Comparison of ENCODE assay signal across 11 cellular contexts in the genomic region with DNA sequence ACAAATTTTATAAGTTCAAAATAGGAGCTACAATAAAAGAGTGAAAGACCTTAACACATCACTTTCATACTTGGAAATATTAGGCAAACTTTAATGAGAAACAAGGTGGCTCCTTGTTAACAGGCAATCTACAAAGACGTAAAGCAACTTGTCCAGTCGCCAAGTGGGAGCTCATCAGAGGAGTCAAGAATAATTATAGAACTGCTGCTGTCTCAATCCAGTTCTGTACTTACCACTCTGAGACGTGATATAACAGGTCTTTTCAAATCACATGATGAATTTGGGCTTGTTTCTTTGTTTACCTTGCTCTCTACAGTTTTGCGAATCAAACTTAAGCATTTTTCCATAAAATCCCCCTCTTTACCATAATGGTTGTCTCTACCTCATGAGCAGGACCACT. TPM values are rescaled to one million over a fixed set of nuclear protein-coding genes. Genes with fewer than 3 reads are reported as not detected.
DNase-seq lines count a peak whose midpoint lies in the region; ATAC-seq, FAIRE-seq and TF ChIP-seq lines count a peak whose summit lies in the region.
"Had no signal": no experiment of that assay in that cellular context is flagged by ENCODE, and none has a peak within 500 bp of the region (broad histone marks: within the 10 kb centered on the region; RNA-seq: fewer than 3 reads in every experiment).

No MANE protein-coding gene starts in this region.

- no peaks in the 10 kb centered on the region for H3K9me3 ChIP-seq in HUES48 (ENCODE audit: control insufficient read depth, insufficient read depth, low read length)
- H3K9me3 ChIP-seq in astrocyte (ENCODE audit: insufficient read depth, low read depth, low read length) = no peaks in the 10 kb centered on the region
- H3K9me3 ChIP-seq in iPS-18a (ENCODE audit: control insufficient read depth, low read depth, low read length) = no peaks in the 10 kb centered on the region

- peak overlapping the region; percentile 78 for H3K4me2 ChIP-seq in astrocyte (ENCODE audit: low read length)

- DNase-seq in astrocyte (ENCODE audit: low read depth) (no peak), GM13976 (ENCODE audit: low spot score) (no peak), putamen (ENCODE audit: low spot score) (no peak)
- DNase-seq in activated CD4-positive, alpha-beta T cell treated with anti-CD3 and anti-CD28 coated beads, Interleukin-2, amount 50 U/mL, for 48 hours = no peak
- DNase-seq: COR-L47; effector CD4-positive, alpha-beta T cell; NCI-H524 treated with DMSO at 0.1 percent for 48 hours had no signal

- peak overlapping the region; percentile 97 for H3K4me3 Mint-ChIP-seq in astrocyte (ENCODE audit: unreplicated experiment)

- no peak for ATAC-seq in GM18861 (IDR thresholded peaks at IDR 0.05; ENCODE audit: unreplicated experiment)

- no peak for FAIRE-seq in astrocyte (lab: Jason Lieb, UNC)

- in situ Hi-C loops in GM13976 (cut with MboI; ENCODE audit: low sequenced_read_pairs, unreplicated experiment) = no loop called here

- H2AFZ ChIP-seq in astrocyte (ENCODE audit: low read depth, low read length) = no peak overlapping the region

- H3K4me3 ChIP-seq in HUES48 (ENCODE audit: low read depth, low read length) = peak overlapping the region; percentile 97
- no peak overlapping the region for H3K4me3 ChIP-seq in astrocyte (ENCODE audit: insufficient read depth, low read depth, low read length)
- H3K4me3 ChIP-seq in iPS-18a (ENCODE audit: low read length) = peak overlapping the region; percentile 77
- peak overlapping the region in 2 of 7 experiments; percentile 71 to 88 for H3K4me3 ChIP-seq in skin epidermis

- peak overlapping the region; percentile 82 for H3K27ac Mint-ChIP-seq in astrocyte (ENCODE audit: unreplicated experiment)

- peaks cover 53% of the 10 kb centered on the region for H3K4me1 Mint-ChIP-seq in astrocyte (ENCODE audit: low read depth, unreplicated experiment)

- H3K36me3 ChIP-seq in HUES48 (ENCODE audit: control insufficient read depth, insufficient read depth, low read length) = peaks cover 37% of the 10 kb centered on the region
- peaks cover 6% of the 10 kb centered on the region for H3K36me3 ChIP-seq in astrocyte (ENCODE audit: insufficient read depth, low read length)
- H3K36me3 ChIP-seq in iPS-18a (ENCODE audit: control insufficient read depth, low read depth, low read length) = peaks cover 19% of the 10 kb centered on the region

- peaks cover 6% of the 10 kb centered on the region for H3K36me3 Mint-ChIP-seq in astrocyte (ENCODE audit: low read depth, unreplicated experiment)

- H4K20me1 ChIP-seq in astrocyte (ENCODE audit: insufficient read depth, low read length) = peaks cover 42% of the 10 kb centered on the region

- H3K4me1 ChIP-seq in HUES48 (ENCODE audit: control insufficient read depth, insufficient read depth, low read length) (peaks cover 57% of the 10 kb centered on the region), astrocyte (ENCODE audit: insufficient read depth, low read length) (peaks cover 40% of the 10 kb centered on the region), iPS-18a (ENCODE audit: control insufficient read depth, low read depth, low read length) (peaks cover 60% of the 10 kb centered on the region)

- H3K27me3 Mint-ChIP-seq in astrocyte (ENCODE audit: low read depth, unreplicated experiment) = no peaks in the 10 kb centered on the region

- H3K9ac ChIP-seq in HUES48 (ENCODE audit: low read depth, low read length) = no peak overlapping the region
- no peak overlapping the region for H3K9ac ChIP-seq in astrocyte (ENCODE audit: low read length)
- peak overlapping the region; percentile 29 for H3K9ac ChIP-seq in iPS-18a (ENCODE audit: low read length)

- H3K9me3 Mint-ChIP-seq in astrocyte (ENCODE audit: unreplicated experiment) = no peaks in the 10 kb centered on the region

- H3K27me3 ChIP-seq in HUES48 (ENCODE audit: control insufficient read depth, insufficient read depth, low read length) (peaks cover 7% of the 10 kb centered on the region), astrocyte (ENCODE audit: insufficient read depth, low read length) (no peaks in the 10 kb centered on the region), iPS-18a (ENCODE audit: control insufficient read depth, insufficient read depth, low read length) (peaks cover 11% of the 10 kb centered on the region)

- H3K79me2 ChIP-seq in astrocyte (ENCODE audit: insufficient read depth, low read length) = peaks cover 71% of the 10 kb centered on the region

- no peak overlapping the region for H3K27ac ChIP-seq in HUES48 (ENCODE audit: low read depth, low read length)
- no peak overlapping the region for H3K27ac ChIP-seq in astrocyte (ENCODE audit: low read depth, low read length)
- H3K27ac ChIP-seq in iPS-18a (ENCODE audit: low read length) = no peak overlapping the region
- peak overlapping the region in 17 of 21 experiments; percentile 17 to 100 (median 90) for H3K27ac ChIP-seq in skin epidermis

- no peak for TF ChIP-seq CTCF in astrocyte (IDR thresholded peaks at IDR 0.05; ENCODE audit: insufficient read depth, low read depth, low read length)
- no peak for TF ChIP-seq CTCF in GM13976 (IDR thresholded peaks at IDR 0.05; ENCODE audit: borderline replicate concordance, control extremely low read depth, extremely low read depth, insufficient read depth, missing control alignments)

RNA-seq across cellular contexts. Expression of a gene that starts 3.6 kb away (rescaled TPM):
- 452 and 527 TPM in 2 replicates for total RNA-seq in astrocyte

RNA-seq across cellular contexts. Expression of a gene that starts 45.6 kb away (rescaled TPM):
- total RNA-seq in astrocyte = 1.6 and 2.9 TPM in 2 replicates

Comparison
In these comparisons a context has a peak if more than half of its experiments do, and no peak if none do; other contexts are left out.
1. H3K27ac ChIP-seq: peak in skin epidermis (17 of 21); none in HUES48 (single experiment), astrocyte (single experiment) and iPS-18a (single experiment).